In genomic region chr11:118544010-118544646, GRCh38 we compare ENCODE assay signal across 21 cellular contexts. TPM values are rescaled to one million over a fixed set of nuclear protein-coding genes. Genes with fewer than 3 reads are reported as not detected.
DNase-seq lines count a peak whose midpoint lies in the region; ATAC-seq, FAIRE-seq and TF ChIP-seq lines count a peak whose summit lies in the region.
"Had no signal": no experiment of that assay in that cellular context is flagged by ENCODE, and none has a peak within 500 bp of the region (broad histone marks: within the 10 kb centered on the region; RNA-seq: fewer than 3 reads in every experiment).

No MANE protein-coding gene starts in this region.

- H3K9ac ChIP-seq in K562 (ENCODE audit: insufficient read depth in 1 of 2, low read depth in 2 of 2, low read length in 2 of 2) (no peak overlapping the region), colonic mucosa (ENCODE audit: low read depth in 2 of 2, low read length in 2 of 2) (no peak overlapping the region)
- H3K9ac ChIP-seq: GM23248 had no signal

- no peaks in the 10 kb centered on the region for H4K20me1 ChIP-seq in K562 (replicated peaks; ENCODE audit: control insufficient read depth, insufficient read depth, low read length)

- no peaks in the 10 kb centered on the region for H3K9me1 ChIP-seq in K562 (ENCODE audit: control insufficient read depth, insufficient read depth, low read length)

- no peak for TF ChIP-seq RAD21 in K562 (CRISPR knock-in tag; conservative IDR thresholded peaks at IDR 0.05 in 1 of 2, IDR thresholded peaks at IDR 0.05 in 1 of 2)

- peaks cover 3% of the 10 kb centered on the region for H3K36me3 Mint-ChIP-seq in endothelial cell (ENCODE audit: low read depth, unreplicated experiment)
- H3K36me3 Mint-ChIP-seq in CD4-positive, alpha-beta memory T cell, result peaks cover 25 to 31% of the 10 kb centered on the region in 2 donors

- no peak overlapping the region for H3K27ac ChIP-seq in K562 (ENCODE audit: extremely low read depth, low read depth, low read length)
- H3K27ac ChIP-seq in right lobe of liver, result peak overlapping the region; percentile 21 to 81 (median 78)
- no peak overlapping the region for H3K27ac ChIP-seq in CD4-positive, alpha-beta memory T cell (ENCODE audit: low read depth, low read length)
- H3K27ac ChIP-seq in colonic mucosa, result no peak overlapping the region
- H3K27ac ChIP-seq: GM23248, HL-60 had no signal

- CTCF ChIA-PET in K562 (lab: Yijun Ruan, JAX; ENCODE audit: low intra/inter-chr PET ratio) (no interaction called here), HEK293T (lab: Yijun Ruan, JAX) (no interaction called here)
- CTCF ChIA-PET in CD4-positive, alpha-beta memory T cell (lab: Charles Lee; ENCODE audit: partially characterized antibody), result no interaction called here

- no peaks in the 10 kb centered on the region for H3K9me3 Mint-ChIP-seq in endothelial cell (ENCODE audit: unreplicated experiment)
- H3K9me3 Mint-ChIP-seq in CD4-positive, alpha-beta memory T cell, result no peaks in the 10 kb centered on the region
- H3K9me3 Mint-ChIP-seq: CD4-positive, CD25-positive, alpha-beta regulatory T cell; IgD-negative memory B cell had no signal

- WGBS in K562 (ENCODE audit: insufficient coverage, low coverage, missing lambda C conversion rate), result 49% methylated on average over 8 of the region's 8 CpGs
- WGBS in right lobe of liver (ENCODE audit: insufficient coverage, low coverage, low lambda C conversion rate, missing lambda C conversion rate), result 30% methylated on average over 8 of the region's 8 CpGs

- intact Hi-C loops in K562 (cut with micrococcal nuclease) (no loop called here), right lobe of liver (cut with DNase I) (no loop called here), colonic mucosa (cut with DNase I) (no loop called here)
- intact Hi-C loops in CD4-positive, alpha-beta memory T cell (cut with micrococcal nuclease), result no loop called here

- H3K4me3 Mint-ChIP-seq in endothelial cell (ENCODE audit: unreplicated experiment), result peak overlapping the region; percentile 39
- no peak overlapping the region for H3K4me3 Mint-ChIP-seq in CD4-positive, alpha-beta memory T cell
- H3K4me3 Mint-ChIP-seq: CD4-positive, CD25-positive, alpha-beta regulatory T cell; IgD-negative memory B cell had no signal

- POLR2A ChIA-PET in K562 (lab: Yijun Ruan, JAX), result no interaction called here
- POLR2A ChIA-PET in HEK293T (lab: Yijun Ruan, JAX), result no interaction called here
- POLR2A ChIA-PET in CD4-positive, alpha-beta memory T cell (lab: Charles Lee; ENCODE audit: partially characterized antibody), result no interaction called here

- H3K4me1 ChIP-seq in K562 (replicated peaks in 1 of 2; ENCODE audit: control insufficient read depth in 2 of 2, insufficient read depth in 2 of 2, low read length in 2 of 2) (peaks cover 0 to 9% of the 10 kb centered on the region in 2 experiments; a peak in 2 of 5 replicates), right lobe of liver (peaks cover 0 to 31% (median 7%) of the 10 kb centered on the region in 4 donors), colonic mucosa (no peaks in the 10 kb centered on the region)
- no peaks in the 10 kb centered on the region for H3K4me1 ChIP-seq in CD4-positive, alpha-beta memory T cell (ENCODE audit: insufficient read depth, low read length)
- H3K4me1 ChIP-seq: BE2C, HAP-1 had no signal

- TF ChIP-seq POLR2A in K562 (conservative IDR thresholded peaks at IDR 0.05) (no peak), right lobe of liver (IDR thresholded peaks at IDR 0.05) (no peak)

- H3K27me3 Mint-ChIP-seq in endothelial cell (ENCODE audit: unreplicated experiment), result peaks cover 2% of the 10 kb centered on the region
- no peaks in the 10 kb centered on the region for H3K27me3 Mint-ChIP-seq in CD4-positive, alpha-beta memory T cell
- H3K27me3 Mint-ChIP-seq: CD4-positive, CD25-positive, alpha-beta regulatory T cell; IgD-negative memory B cell had no signal

- FAIRE-seq in K562 (lab: Jason Lieb, UNC), result no peak
- FAIRE-seq: A204.1, D721Med, G401.6, GM12892, GM18507 had no signal

- H3K4me1 Mint-ChIP-seq in endothelial cell (ENCODE audit: unreplicated experiment), result no peaks in the 10 kb centered on the region
- no peaks in the 10 kb centered on the region for H3K4me1 Mint-ChIP-seq in CD4-positive, alpha-beta memory T cell
- H3K4me1 Mint-ChIP-seq: CD4-positive, CD25-positive, alpha-beta regulatory T cell; IgD-negative memory B cell had no signal

- no peaks in the 10 kb centered on the region for H3K36me3 ChIP-seq in K562 (ENCODE audit: control insufficient read depth, insufficient read depth, low read length)
- peaks cover 0 to 3% (median 0%) of the 10 kb centered on the region in 4 donors for H3K36me3 ChIP-seq in right lobe of liver
- H3K36me3 ChIP-seq in CD4-positive, alpha-beta memory T cell (ENCODE audit: insufficient read depth, low read length), result no peaks in the 10 kb centered on the region
- no peaks in the 10 kb centered on the region for H3K36me3 ChIP-seq in colonic mucosa
- H3K36me3 ChIP-seq: HAP-1 had no signal

- H3K4me2 ChIP-seq in K562 (ENCODE audit: insufficient read depth, low read length), result no peak overlapping the region

- TF ChIP-seq CTCF in K562 (IDR thresholded peaks at IDR 0.05 in 2 of 3, conservative IDR thresholded peaks at IDR 0.05 in 1 of 3; ENCODE audit: insufficient read depth in 2 of 3, low read depth in 1 of 3, low read length in 3 of 3) (no peak), endothelial cell (IDR thresholded peaks at IDR 0.05; ENCODE audit: unreplicated experiment) (no peak), right lobe of liver (IDR thresholded peaks at IDR 0.05) (no peak), colonic mucosa (IDR thresholded peaks at IDR 0.05) (no peak)

- BruUV-seq in K562 (replicated peaks; lab: Mats Ljungman, UMichigan), result no TSS peak

- no peak for DNase-seq in K562 (ENCODE audit: extremely low read depth in 1 of 4, low spot score in 3 of 4)
- DNase-seq in endothelial cell (ENCODE audit: low spot score), result no peak
- peak in 1 of 3 donors; percentile 72 for DNase-seq in right lobe of liver
- DNase-seq in HEK293T (ENCODE audit: extremely low spot score), result no peak
- DNase-seq in CD4-positive, alpha-beta memory T cell, result no peak
- DNase-seq in colonic mucosa, result no peak
- DNase-seq in T-helper 2 cell, result no peak
- DNase-seq: ACHN; BE2C; C1 segment of cervical spinal cord; Caco-2; CD4-positive, CD25-positive, alpha-beta regulatory T cell; GM23248 had no signal

- ATAC-seq in K562 (no peak), right lobe of liver (peak; percentile 89 to 93 (median 90))

- H3K79me2 ChIP-seq in K562 (ENCODE audit: control insufficient read depth, insufficient read depth, low read length), result no peaks in the 10 kb centered on the region

- no peaks in the 10 kb centered on the region for H3K9me3 ChIP-seq in K562 (replicated peaks; ENCODE audit: control insufficient read depth, insufficient read depth, low read depth, low read length)
- no peaks in the 10 kb centered on the region for H3K9me3 ChIP-seq in right lobe of liver
- H3K9me3 ChIP-seq in CD4-positive, alpha-beta memory T cell (ENCODE audit: control insufficient read depth in 1 of 2, low read length in 2 of 2), result no peaks in the 10 kb centered on the region
- no peaks in the 10 kb centered on the region for H3K9me3 ChIP-seq in colonic mucosa
- H3K9me3 ChIP-seq: BE2C, Caco-2, HAP-1 had no signal

- H3K27me3 ChIP-seq in K562 (ENCODE audit: control insufficient read depth in 2 of 2, insufficient read depth in 2 of 2, low read length in 2 of 2) (no peaks in the 10 kb centered on the region), right lobe of liver (no peaks in the 10 kb centered on the region), colonic mucosa (no peaks in the 10 kb centered on the region)
- no peaks in the 10 kb centered on the region for H3K27me3 ChIP-seq in CD4-positive, alpha-beta memory T cell (ENCODE audit: insufficient read depth, low read length)
- H3K27me3 ChIP-seq: BE2C had no signal

- no peak overlapping the region for H3K4me3 ChIP-seq in K562
- H3K4me3 ChIP-seq in right lobe of liver, result peak overlapping the region in 1 of 3 donors; percentile 9
- no peak overlapping the region for H3K4me3 ChIP-seq in CD4-positive, alpha-beta memory T cell (ENCODE audit: low read length in 2 of 2)
- no peak overlapping the region for H3K4me3 ChIP-seq in colonic mucosa
- H3K4me3 ChIP-seq: GM23248, HAP-1 had no signal

- no peak overlapping the region for H3K27ac Mint-ChIP-seq in endothelial cell (ENCODE audit: unreplicated experiment)
- peak overlapping the region in 1 of 7 donors; percentile 85 for H3K27ac Mint-ChIP-seq in CD4-positive, alpha-beta memory T cell
- H3K27ac Mint-ChIP-seq: CD4-positive, CD25-positive, alpha-beta regulatory T cell had no signal

- H2AFZ ChIP-seq in K562 (ENCODE audit: low read depth, low read length), result no peak overlapping the region
- H2AFZ ChIP-seq: GM23248 had no signal

- TF ChIP-seq EP300 in K562 (IDR thresholded peaks at IDR 0.05; ENCODE audit: low read length), result no peak

- in situ Hi-C loops in K562 (cut with MboI), result no loop called here

RNA-seq across cellular contexts. Expression of gene TMEM25, which starts 13.1 kb away (rescaled TPM):
- total RNA-seq in K562 (2011; cell fraction: chromatin; rRNA removed; ENCODE audit: low replicate concordance), result 15.4 and 39.3 TPM in 2 replicates
- total RNA-seq in K562 (2011; cell fraction: nucleolus; rRNA removed), result 19.7 and 20.1 TPM in 2 replicates
- 15.8 and 18.2 TPM in 2 replicates for total RNA-seq in K562 (2011; cell fraction: nucleoplasm; rRNA removed)
- total RNA-seq in K562 (2014; rRNA removed) (1.5 and 2.1 TPM in 2 replicates), K562 (2014; rRNA removed; fragmentation: Illumina TruSeq; extraction: Trizol) (0.77 and 1.2 TPM in 2 replicates), K562 (2015; rRNA removed; fragmentation: Illumina TruSeq; extraction: Trizol) (1.8 and 2.0 TPM in 2 replicates), K562 (2021) (3.2 TPM in 2 replicates), endothelial cell (ENCODE audit: unreplicated experiment) (16.1 TPM), right lobe of liver (10 to 100 TPM in 5 of 6 experiments, 1 to 10 TPM in 1; 9.2 to 31.0 (median 23.5) TPM), colonic mucosa (1 to 10 TPM; 3.8 to 9.2 TPM)
- polyA plus RNA-seq in K562 (2011; rRNA removed) (2.2 and 7.1 TPM in 2 replicates), K562 (2014; fragmentation: Illumina TruSeq; extraction: Trizol) (2.7 and 3.4 TPM in 2 replicates), K562 (2014; fragmentation: Nextera tagmentation; extraction: Ambion mirVana) (under 1 TPM; 0.34 to 0.49 TPM), K562 (2014; rRNA removed) (3.8 and 4.3 TPM in 2 replicates)
- polyA plus RNA-seq in K562 (2011; cell fraction: cytosol; rRNA removed), result 4.0 and 6.3 TPM in 2 replicates
- polyA plus RNA-seq in K562 (2011; cell fraction: nucleus; rRNA removed), result 35.3 and 59.2 TPM in 2 replicates
- polyA plus RNA-seq in K562 (2012), result 1.6 and 4.2 TPM in 2 replicates
- polyA minus RNA-seq in K562 (2011; rRNA and poly(A)+ RNA removed), result 4.1 and 5.3 TPM in 2 replicates
- polyA minus RNA-seq in K562 (2011; cell fraction: cytosol; rRNA and poly(A)+ RNA removed), result 2.1 and 6.1 TPM in 2 replicates
- polyA minus RNA-seq in K562 (2011; cell fraction: nucleus; rRNA and poly(A)+ RNA removed), result 11.3 and 17.8 TPM in 2 replicates
- total RNA-seq in CD4-positive, alpha-beta memory T cell, result 10 to 100 TPM; 19.5 to 20.0 TPM
- 10 to 100 TPM; 16.5 to 26.5 TPM for polyA plus RNA-seq in CD4-positive, alpha-beta memory T cell

RNA-seq across cellular contexts. Expression of gene TTC36, which starts 16.9 kb away (rescaled TPM):
- total RNA-seq in K562 (2011; cell fraction: chromatin; rRNA removed; ENCODE audit: low replicate concordance), result not detected in 2 replicates
- total RNA-seq in K562 (2011; cell fraction: nucleolus; rRNA removed), result 0.66 and 0.83 TPM in 2 replicates
- not detected in 2 replicates for total RNA-seq in K562 (2011; cell fraction: nucleoplasm; rRNA removed)
- total RNA-seq in K562 (2014; rRNA removed), result 0.78 TPM in 1 of 2 replicates, not detected in the other
- total RNA-seq in K562 (2014; rRNA removed; fragmentation: Illumina TruSeq; extraction: Trizol), result not detected in 2 replicates
- not detected in 2 replicates for total RNA-seq in K562 (2015; rRNA removed; fragmentation: Illumina TruSeq; extraction: Trizol)
- 0.22 and 0.36 TPM in 2 replicates for total RNA-seq in K562 (2021)
- polyA plus RNA-seq in K562 (2011; rRNA removed), result not detected in 2 replicates
- polyA plus RNA-seq in K562 (2011; cell fraction: cytosol; rRNA removed), result 0.06 TPM in 1 of 2 replicates, not detected in the other
- polyA plus RNA-seq in K562 (2011; cell fraction: nucleus; rRNA removed), result 0.18 and 0.53 TPM in 2 replicates
- polyA plus RNA-seq in K562 (2012), result 0.14 and 0.15 TPM in 2 replicates
- not detected in 2 replicates for polyA plus RNA-seq in K562 (2014; fragmentation: Illumina TruSeq; extraction: Trizol)
- polyA plus RNA-seq in K562 (2014; fragmentation: Nextera tagmentation; extraction: Ambion mirVana), result not detected
- 0.23 and 0.59 TPM in 2 replicates for polyA plus RNA-seq in K562 (2014; rRNA removed)
- polyA minus RNA-seq in K562 (2011; rRNA and poly(A)+ RNA removed), result not detected in 2 replicates
- not detected in 2 replicates for polyA minus RNA-seq in K562 (2011; cell fraction: cytosol; rRNA and poly(A)+ RNA removed)
- 0.27 and 0.78 TPM in 2 replicates for polyA minus RNA-seq in K562 (2011; cell fraction: nucleus; rRNA and poly(A)+ RNA removed)
- total RNA-seq in endothelial cell (ENCODE audit: unreplicated experiment), result 0.56 TPM
- total RNA-seq in right lobe of liver, result 10 to 100 TPM; 21.5 to 88.3 (median 50.6) TPM
- total RNA-seq in CD4-positive, alpha-beta memory T cell, result 1 to 10 TPM; 1.1 to 1.2 TPM
- polyA plus RNA-seq in CD4-positive, alpha-beta memory T cell, result under 1 TPM; 0.39 to 0.49 TPM
- total RNA-seq in colonic mucosa, result under 1 TPM; 0.35 to 0.66 TPM
- total RNA-seq: CD4-positive, CD25-positive, alpha-beta regulatory T cell had no signal

RNA-seq across cellular contexts. Expression of gene IFT46, which starts 21.6 kb away (rescaled TPM):
- 15.4 and 15.5 TPM in 2 replicates for total RNA-seq in K562 (2011; cell fraction: chromatin; rRNA removed; ENCODE audit: low replicate concordance)
- total RNA-seq in K562 (2011; cell fraction: nucleolus; rRNA removed), result 7.9 and 8.5 TPM in 2 replicates
- total RNA-seq in K562 (2011; cell fraction: nucleoplasm; rRNA removed), result 11.7 and 12.6 TPM in 2 replicates
- total RNA-seq in K562 (2014; rRNA removed), result 11.8 and 12.0 TPM in 2 replicates
- total RNA-seq in K562 (2014; rRNA removed; fragmentation: Illumina TruSeq; extraction: Trizol), result 14.3 and 15.2 TPM in 2 replicates
- total RNA-seq in K562 (2015; rRNA removed; fragmentation: Illumina TruSeq; extraction: Trizol), result 15.2 and 16.6 TPM in 2 replicates
- total RNA-seq in K562 (2021), result 9.9 and 10.1 TPM in 2 replicates
- polyA plus RNA-seq in K562 (2011; rRNA removed), result 16.8 and 30.4 TPM in 2 replicates
- 10.8 and 26.7 TPM in 2 replicates for polyA plus RNA-seq in K562 (2011; cell fraction: cytosol; rRNA removed)
- polyA plus RNA-seq in K562 (2011; cell fraction: nucleus; rRNA removed), result 8.8 and 20.4 TPM in 2 replicates
- polyA plus RNA-seq in K562 (2012), result 10.6 and 13.5 TPM in 2 replicates
- 15.9 and 18.9 TPM in 2 replicates for polyA plus RNA-seq in K562 (2014; fragmentation: Illumina TruSeq; extraction: Trizol)
- 10 to 100 TPM; 24.2 to 29.5 TPM for polyA plus RNA-seq in K562 (2014; fragmentation: Nextera tagmentation; extraction: Ambion mirVana)
- polyA plus RNA-seq in K562 (2014; rRNA removed), result 14.3 and 14.8 TPM in 2 replicates
- 14.8 and 27.5 TPM in 2 replicates for polyA minus RNA-seq in K562 (2011; rRNA and poly(A)+ RNA removed)
- 5.8 and 6.4 TPM in 2 replicates for polyA minus RNA-seq in K562 (2011; cell fraction: cytosol; rRNA and poly(A)+ RNA removed)
- polyA minus RNA-seq in K562 (2011; cell fraction: nucleus; rRNA and poly(A)+ RNA removed), result 2.0 and 6.7 TPM in 2 replicates
- total RNA-seq in endothelial cell (ENCODE audit: unreplicated experiment), result 19.7 TPM
- total RNA-seq in right lobe of liver, result 1 to 10 TPM; 4.0 to 6.4 (median 5.2) TPM
- total RNA-seq in CD4-positive, alpha-beta memory T cell, result 10 to 100 TPM; 12.1 to 14.9 TPM
- 1 to 10 TPM; 5.7 to 5.9 TPM for polyA plus RNA-seq in CD4-positive, alpha-beta memory T cell
- total RNA-seq in colonic mucosa, result 1 to 10 TPM; 9.3 to 9.5 TPM

RNA-seq across cellular contexts. Expression of gene ARCN1, which starts 28.1 kb away (rescaled TPM):
- 33.0 and 70.2 TPM in 2 replicates for total RNA-seq in K562 (2011; cell fraction: chromatin; rRNA removed; ENCODE audit: low replicate concordance)
- total RNA-seq in K562 (2011; cell fraction: nucleolus; rRNA removed), result 25.1 and 26.7 TPM in 2 replicates
- total RNA-seq in K562 (2011; cell fraction: nucleoplasm; rRNA removed), result 50.7 and 82.0 TPM in 2 replicates
- total RNA-seq in K562 (2014; rRNA removed) (47.4 and 50.4 TPM in 2 replicates), K562 (2014; rRNA removed; fragmentation: Illumina TruSeq; extraction: Trizol) (76.4 and 87.6 TPM in 2 replicates), K562 (2015; rRNA removed; fragmentation: Illumina TruSeq; extraction: Trizol) (72.3 and 77.9 TPM in 2 replicates), K562 (2021) (87.6 and 94.4 TPM in 2 replicates), endothelial cell (ENCODE audit: unreplicated experiment) (145 TPM), right lobe of liver (10 to 100 TPM; 58.3 to 91.7 (median 75.8) TPM), colonic mucosa (100 to 1,000 TPM; 151 to 171 TPM)
- polyA plus RNA-seq in K562 (2011; rRNA removed) (224 and 237 TPM in 2 replicates), K562 (2014; fragmentation: Illumina TruSeq; extraction: Trizol) (109 and 126 TPM in 2 replicates), K562 (2014; fragmentation: Nextera tagmentation; extraction: Ambion mirVana) (10 to 100 TPM; 30.0 to 43.5 TPM), K562 (2014; rRNA removed) (75.8 and 81.0 TPM in 2 replicates)
- 136 and 284 TPM in 2 replicates for polyA plus RNA-seq in K562 (2011; cell fraction: cytosol; rRNA removed)
- 27.6 and 58.6 TPM in 2 replicates for polyA plus RNA-seq in K562 (2011; cell fraction: nucleus; rRNA removed)
- polyA plus RNA-seq in K562 (2012), result 72.5 and 103 TPM in 2 replicates
- polyA minus RNA-seq in K562 (2011; rRNA and poly(A)+ RNA removed), result 236 and 317 TPM in 2 replicates
- 88.0 and 104 TPM in 2 replicates for polyA minus RNA-seq in K562 (2011; cell fraction: cytosol; rRNA and poly(A)+ RNA removed)
- polyA minus RNA-seq in K562 (2011; cell fraction: nucleus; rRNA and poly(A)+ RNA removed), result 8.8 and 22.3 TPM in 2 replicates
- 100 to 1,000 TPM; 133 to 134 TPM for total RNA-seq in CD4-positive, alpha-beta memory T cell
- polyA plus RNA-seq in CD4-positive, alpha-beta memory T cell, result 100 to 1,000 TPM; 157 to 168 TPM

Comparison
In these comparisons a context has a peak if more than half of its experiments do, and no peak if none do; other contexts are left out.
1. H3K27ac ChIP-seq: peak in right lobe of liver (3 of 3); none in K562 (single experiment), CD4-positive, alpha-beta memory T cell (single experiment) and colonic mucosa (single experiment).
2. RNA of gene TTC36, which starts 16.9 kb away (total RNA-seq): 21.5 to 88.3 TPM in right lobe of liver; 1.1 to 1.2 TPM in CD4-positive, alpha-beta memory T cell, 0.35 to 0.66 TPM in colonic mucosa, 0.56 TPM in endothelial cell (single experiment) and 0.22 to 0.83 TPM in K562; every median in the first group is over 10 times any median in the second.